Comparison of ENCODE assay signal across 8 cellular contexts in genomic region chr12:68686595-68687521, GRCh38. TPM values are rescaled to one million over a fixed set of nuclear protein-coding genes. Genes with fewer than 3 reads are reported as not detected.
DNase-seq lines count a peak whose midpoint lies in the region; FAIRE-seq and TF ChIP-seq lines count a peak whose summit lies in the region.

Gene NUP107 (plus strand): TSS chr12:68686978. CDS start chr12:68687066, 88 bp downstream.

- H3K18ac ChIP-seq in neuronal stem cell (ENCODE audit: low read length), result peak within 1 kb of the TSS; percentile 40

- no peak for TF ChIP-seq CTCF in subcutaneous adipose tissue (IDR thresholded peaks at IDR 0.05; ENCODE audit: low read depth)

- H3K27ac Mint-ChIP-seq in activated naive CD4-positive, alpha-beta T cell treated with anti-CD3 and anti-CD28 coated beads for 36 hours, result peak within 1 kb of the TSS; percentile 96

- H3K4me1 Mint-ChIP-seq in activated naive CD4-positive, alpha-beta T cell treated with anti-CD3 and anti-CD28 coated beads for 36 hours (ENCODE audit: low read depth), result peaks cover 39% of the 10 kb centered on the region

- H2BK15ac ChIP-seq in neuronal stem cell (ENCODE audit: low read length), result no peak within 1 kb of the TSS

- no CpG with 5 or more reads among the region's 44 CpGs for WGBS in neuronal stem cell (ENCODE audit: extremely low coverage in 2 of 2, insufficient read length in 2 of 2, insufficient replicate concordance in 1 of 2), 2 donors

- H3K4me2 ChIP-seq in neuronal stem cell (ENCODE audit: insufficient read depth, low read length, poor library complexity, severe bottlenecking), result peak within 1 kb of the TSS; percentile 58

- H3K4me1 ChIP-seq in neuronal stem cell (ENCODE audit: control insufficient read depth in 2 of 2, insufficient read depth in 1 of 2, low read depth in 1 of 2, low read length in 2 of 2), result peaks cover 2 to 13% of the 10 kb centered on the region in 2 donors

- no peaks in the 10 kb centered on the region for H3K9me3 ChIP-seq in neuronal stem cell (replicated peaks in 1 of 2; ENCODE audit: control insufficient read depth in 2 of 2, insufficient read depth in 1 of 2, low read depth in 1 of 2, low read length in 2 of 2)

- H3K36me3 ChIP-seq in neuronal stem cell (replicated peaks in 1 of 2; ENCODE audit: control insufficient read depth in 2 of 2, insufficient read depth in 2 of 2, low read length in 2 of 2), result peaks cover under 1 to 35% of the 10 kb centered on the region in 2 donors

- H3K79me1 ChIP-seq in neuronal stem cell (ENCODE audit: low read depth, low read length), result peaks cover 4% of the 10 kb centered on the region

- H3K27me3 Mint-ChIP-seq in activated naive CD4-positive, alpha-beta T cell treated with anti-CD3 and anti-CD28 coated beads for 36 hours (ENCODE audit: low read depth), result no peaks in the 10 kb centered on the region

- no peaks in the 10 kb centered on the region for H3K9me3 Mint-ChIP-seq in activated naive CD4-positive, alpha-beta T cell treated with anti-CD3 and anti-CD28 coated beads for 36 hours

- peak within 1 kb of the TSS; percentile 80 to 94 for H3K4me3 ChIP-seq in neuronal stem cell (ENCODE audit: low read length in 2 of 2)

- DNase-seq in GF-D8 (lab: John Stamatoyannopoulos, UW) (peak; percentile 93), HEK293T (ENCODE audit: extremely low spot score) (peak; percentile 98), MV-4-11 (lab: John Stamatoyannopoulos, UW) (peak; percentile 96), SK-MEL-5 (ENCODE audit: low read depth, low spot score) (peak; percentile 99), frontal cortex (ENCODE audit: low spot score in 2 of 2) (peak; percentile 68 to 80), neuronal stem cell (ENCODE audit: low spot score) (peak; percentile 96)
- peak; percentile 98 for DNase-seq in activated naive CD4-positive, alpha-beta T cell treated with anti-CD3 and anti-CD28 coated beads for 36 hours

- peak within 1 kb of the TSS; percentile 82 for H2AFZ ChIP-seq in neuronal stem cell (ENCODE audit: low read length)

- no peak within 1 kb of the TSS for H2BK5ac ChIP-seq in neuronal stem cell (ENCODE audit: low read length)

- CTCF ChIA-PET in HEK293T (lab: Yijun Ruan, JAX), result no interaction called here
- CTCF ChIA-PET in activated naive CD4-positive, alpha-beta T cell treated with anti-CD3 and anti-CD28 coated beads for 36 hours (lab: Charles Lee), result interaction anchor here (0.6 to 1.7 kb wide), 2 partner anchors 88 to 328 kb away, joined by 3 to 5 read pairs; no protein-coding TSS in a partner anchor

- H4K91ac ChIP-seq in neuronal stem cell (ENCODE audit: low read depth, low read length, poor library complexity), result no peak within 1 kb of the TSS

- in situ Hi-C loops in SK-MEL-5 (cut with HindIII; ENCODE audit: low pct_unique_long_range_greater_than_20kb, low sequenced_read_pairs), result no loop called here

- peak within 1 kb of the TSS; percentile 98 for H3K4me3 Mint-ChIP-seq in activated naive CD4-positive, alpha-beta T cell treated with anti-CD3 and anti-CD28 coated beads for 36 hours

- H3K14ac ChIP-seq in neuronal stem cell (ENCODE audit: low read length), result no peak within 1 kb of the TSS

- H3K27me3 ChIP-seq in neuronal stem cell (ENCODE audit: control insufficient read depth in 3 of 3, insufficient read depth in 3 of 3, low read depth in 1 of 3, low read length in 3 of 3), result no peaks in the 10 kb centered on the region

- no peak within 1 kb of the TSS for H4K8ac ChIP-seq in neuronal stem cell (ENCODE audit: low read depth, low read length)

- no peak within 1 kb of the TSS for H2BK120ac ChIP-seq in neuronal stem cell (ENCODE audit: low read depth, low read length)

- FAIRE-seq in frontal cortex (lab: Jason Lieb, UNC), result no peak

- peaks cover 8% of the 10 kb centered on the region for H3K36me3 Mint-ChIP-seq in activated naive CD4-positive, alpha-beta T cell treated with anti-CD3 and anti-CD28 coated beads for 36 hours (ENCODE audit: low read depth)

- H3K23ac ChIP-seq in neuronal stem cell (ENCODE audit: low read depth, low read length, poor library complexity), result peak within 1 kb of the TSS; percentile 34

- H3K27ac ChIP-seq in neuronal stem cell (replicated peaks; ENCODE audit: low read length), result peak within 1 kb of the TSS; percentile 30

- POLR2A ChIA-PET in HEK293T (lab: Yijun Ruan, JAX), result interaction anchor here (1.0 to 1.7 kb wide), 4 partner anchors 9 to 356 kb away, joined by 3 to 6 read pairs (median 4); partner anchors contain the start of genes RAP1B and SLC35E3

- no peak within 1 kb of the TSS for H2BK12ac ChIP-seq in neuronal stem cell (ENCODE audit: low read length)

- peak within 1 kb of the TSS; percentile 85 for H3K9ac ChIP-seq in neuronal stem cell (ENCODE audit: low read depth, low read length, poor library complexity)

- H2AK5ac ChIP-seq in neuronal stem cell (ENCODE audit: low read depth, low read length), result no peak within 1 kb of the TSS

- intact Hi-C loops in activated naive CD4-positive, alpha-beta T cell treated with anti-CD3 and anti-CD28 coated beads for 36 hours (cut with micrococcal nuclease), result loop anchor here (1.0 to 2.0 kb wide), 9 partner anchors 12 to 464 kb away; partner anchors contain the start of genes MDM1, MDM2 and SLC35E3

- H3K4ac ChIP-seq in neuronal stem cell (ENCODE audit: low read length), result peak within 1 kb of the TSS; percentile 39

TF ChIP-seq in HEK293T, 16 proteins besides CTCF, POLR2A, EP300 and RAD21:
- TF ChIP-seq FOXK2 (IDR thresholded peaks at IDR 0.05), result no peak
- TF ChIP-seq ARNT (IDR thresholded peaks at IDR 0.05), result no peak
- TF ChIP-seq TARDBP (IDR thresholded peaks at IDR 0.05), result no peak
- no peak for TF ChIP-seq FOXM1 (IDR thresholded peaks at IDR 0.05; ENCODE audit: borderline replicate concordance)
- no peak for TF ChIP-seq SUZ12 (IDR thresholded peaks at IDR 0.05)
- no peak for TF ChIP-seq SP1 (IDR thresholded peaks at IDR 0.05)
- TF ChIP-seq FOXA1 (IDR thresholded peaks at IDR 0.05), result no peak
- TF ChIP-seq PKNOX1 (IDR thresholded peaks at IDR 0.05), result peak; percentile 79
- peak; percentile 72 for TF ChIP-seq ELF4 (IDR thresholded peaks at IDR 0.05)
- TF ChIP-seq L3MBTL2 (conservative IDR thresholded peaks at IDR 0.05), result peak; percentile 80
- no peak for TF ChIP-seq BHLHE40 (IDR thresholded peaks at IDR 0.05; ENCODE audit: borderline replicate concordance)
- no peak for TF ChIP-seq ZNF384 (IDR thresholded peaks at IDR 0.05)
- TF ChIP-seq NFRKB (IDR thresholded peaks at IDR 0.05), result no peak
- no peak for TF ChIP-seq HDGF (IDR thresholded peaks at IDR 0.05; ENCODE audit: borderline replicate concordance)
- TF ChIP-seq CTBP1 (IDR thresholded peaks at IDR 0.05; ENCODE audit: borderline replicate concordance), result peak; percentile 91

RNA-seq across cellular contexts. Expression of gene NUP107, which starts in this region (rescaled TPM):
- 69.8 and 75.4 TPM in 2 replicates for total RNA-seq in SK-MEL-5 (2014; rRNA removed; shearing (Covaris generic))
- polyA plus RNA-seq in SK-MEL-5 (2015; cell fraction: cytosol; rRNA removed), result 34.9 and 42.8 TPM in 2 replicates
- 146 and 164 TPM in 2 replicates for polyA plus RNA-seq in SK-MEL-5 (2015; cell fraction: nucleus; rRNA removed)
- 100 to 1,000 TPM; 126 to 135 TPM for total RNA-seq in activated naive CD4-positive, alpha-beta T cell treated with anti-CD3 and anti-CD28 coated beads for 36 hours
- total RNA-seq in frontal cortex (59.9 TPM), subcutaneous adipose tissue (10 to 100 TPM; 41.0 to 68.3 (median 51.1) TPM)
- polyA plus RNA-seq in neuronal stem cell (2013, experiment 1 of 2), result 82.4 TPM
- 80.6 TPM for polyA plus RNA-seq in neuronal stem cell (2013, experiment 2 of 2)

Comparison
In these comparisons a context has a peak if more than half of its experiments do, and no peak if none do; other contexts are left out.
1. Peak in every context shown above with its lines: DNase-seq, H3K4me3 ChIP-seq and H3K27ac ChIP-seq.